In the genomic region with DNA sequence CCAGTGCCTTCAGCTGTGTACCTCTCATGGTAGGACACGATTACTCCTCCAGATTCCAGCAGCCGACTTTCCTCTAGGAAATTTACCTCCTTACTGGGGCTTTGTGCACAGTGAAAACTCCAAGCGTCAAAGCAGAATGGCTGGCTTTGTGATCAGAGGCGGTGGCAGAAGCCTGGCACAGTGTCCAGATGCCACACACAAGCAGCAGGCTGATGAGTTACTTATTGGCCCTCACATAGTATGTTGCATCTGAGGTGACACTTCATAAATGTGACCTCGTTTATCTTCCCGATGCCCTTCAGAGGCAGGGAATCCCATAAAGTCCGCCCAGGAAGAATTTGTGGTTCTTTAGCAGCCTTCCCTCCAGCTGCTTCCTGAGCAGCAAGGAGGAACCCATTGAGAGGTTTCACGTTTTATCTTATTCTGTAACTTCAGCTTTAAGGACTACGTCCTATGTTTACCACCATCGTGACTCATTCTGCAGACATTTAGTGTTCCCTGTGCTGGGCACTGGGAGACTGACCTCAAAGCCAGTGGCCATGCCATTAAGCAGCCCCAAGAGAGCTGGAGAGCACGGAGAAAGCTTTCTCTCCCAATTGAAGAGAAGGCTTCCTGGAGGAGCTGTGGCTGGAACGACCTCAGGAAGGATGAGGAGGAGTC, we compare ENCODE assay signal across 15 cellular contexts.
DNase-seq lines count a peak whose midpoint lies in the region; ATAC-seq and TF ChIP-seq lines count a peak whose summit lies in the region.
"Had no signal": no experiment of that assay in that cellular context is flagged by ENCODE, and none has a peak within 500 bp of the region (broad histone marks: within the 10 kb centered on the region; RNA-seq: fewer than 3 reads in every experiment).

No MANE protein-coding gene starts in this region.

- no peak overlapping the region for H3K27ac ChIP-seq in BLaER1 treated with 17β-estradiol and CSF1 and Interleukin-3, amounts not matched to agents 10 nM and 100 nM
- H3K27ac ChIP-seq: gastroesophageal sphincter, suprapubic skin had no signal

- H3K9me3 ChIP-seq in BLaER1 treated with 17β-estradiol and CSF1 and Interleukin-3, amounts not matched to agents 10 nM and 100 nM (replicated peaks in 1 of 11): 0 out of 22 replicates have a peak, but pooled peaks cover 0 to 5% (median 0%) of the 10 kb centered on the region in 11 experiments
- H3K9me3 ChIP-seq: gastroesophageal sphincter, suprapubic skin had no signal

- H3K9ac ChIP-seq in BLaER1 treated with 17β-estradiol and CSF1 and Interleukin-3, amounts not matched to agents 10 nM and 100 nM: no peak overlapping the region

- H3K36me3 ChIP-seq in BLaER1 treated with 17β-estradiol and CSF1 and Interleukin-3, amounts not matched to agents 10 nM and 100 nM: no peaks in the 10 kb centered on the region
- H3K36me3 ChIP-seq: gastroesophageal sphincter, suprapubic skin had no signal

- in situ Hi-C loops in astrocyte of the spinal cord (cut with HindIII; ENCODE audit: low sequenced_read_pairs): no loop called here

- peak overlapping the region; percentile 57 to 85 (median 71) for H3K4me2 ChIP-seq in BLaER1 treated with 17β-estradiol and CSF1 and Interleukin-3, amounts not matched to agents 10 nM and 100 nM

- no peaks in the 10 kb centered on the region for H3K27me3 ChIP-seq in BLaER1 treated with 17β-estradiol and CSF1 and Interleukin-3, amounts not matched to agents 10 nM and 100 nM
- H3K27me3 ChIP-seq: gastroesophageal sphincter, suprapubic skin had no signal

- H3K4me3 ChIP-seq in BLaER1 treated with 17β-estradiol and CSF1 and Interleukin-3, amounts not matched to agents 10 nM and 100 nM: no peak overlapping the region
- no peak overlapping the region for H3K4me3 ChIP-seq in astrocyte of the spinal cord (ENCODE audit: low read depth, low read length)
- H3K4me3 ChIP-seq: gastroesophageal sphincter, suprapubic skin had no signal

- ATAC-seq in GM19455 (IDR thresholded peaks at IDR 0.05; ENCODE audit: unreplicated experiment): no peak
- ATAC-seq: gastroesophageal sphincter had no signal

- DNase-seq in LHCN-M2 (ENCODE audit: low read depth): peak; percentile 90
- DNase-seq in astrocyte of the spinal cord (ENCODE audit: low read depth, low spot score): peak; percentile 75
- peak; percentile 79 for DNase-seq in myocyte (ENCODE audit: low read depth)
- DNase-seq in central memory CD4-positive, alpha-beta T cell: no peak
- DNase-seq in activated CD4-positive, alpha-beta T cell treated with anti-CD3 and anti-CD28 coated beads for 48 hours: no peak
- DNase-seq in amygdala (lab: John Stamatoyannopoulos, UW): no peak
- DNase-seq: activated CD4-positive, alpha-beta T cell treated with anti-CD3 and anti-CD28 coated beads, Interleukin-2, amount 50 U/mL, for 4 hours; anterior cingulate cortex; CD8-positive, alpha-beta memory T cell; H7; NCI-H146 had no signal

- H4K20me1 ChIP-seq in BLaER1 treated with 17β-estradiol and CSF1 and Interleukin-3, amounts not matched to agents 10 nM and 100 nM: no peaks in the 10 kb centered on the region

- peaks cover 10 to 20% (median 17%) of the 10 kb centered on the region in 10 experiments for H3K4me1 ChIP-seq in BLaER1 treated with 17β-estradiol and CSF1 and Interleukin-3, amounts not matched to agents 10 nM and 100 nM
- H3K4me1 ChIP-seq: gastroesophageal sphincter, suprapubic skin had no signal

- TF ChIP-seq CTCF in astrocyte of the spinal cord (IDR thresholded peaks at IDR 0.05; ENCODE audit: low read depth, low read length): no peak

Comparison
In these comparisons a context has a peak if more than half of its experiments do, and no peak if none do; other contexts are left out.
1. DNase-seq: peak in LHCN-M2 (single experiment), astrocyte of the spinal cord (single experiment) and myocyte (single experiment); none in central memory CD4-positive, alpha-beta T cell (single experiment), activated CD4-positive, alpha-beta T cell treated with anti-CD3 and anti-CD28 coated beads for 48 hours (single experiment) and amygdala (0 of 56).